In genomic region chr7:30977896-30978564, GRCh38 we compare ENCODE assay signal across 8 cellular contexts. TPM values are rescaled to one million over a fixed set of nuclear protein-coding genes. Genes with fewer than 3 reads are reported as not detected.
A peak's percentile ranks its signal among the peaks of the same experiment; 100 is the strongest.
DNase-seq lines count a peak whose midpoint lies in the region; ATAC-seq and TF ChIP-seq lines count a peak whose summit lies in the region.

No MANE protein-coding gene starts in this region.

- no peak overlapping the region for H3K4me3 Mint-ChIP-seq in MCF 10A (ENCODE audit: unreplicated experiment)

- no peaks in the 10 kb centered on the region for H3K4me1 Mint-ChIP-seq in MCF 10A (ENCODE audit: insufficient read depth, unreplicated experiment)

- CTCF ChIA-PET in MCF 10A (lab: Yijun Ruan, JAX): interaction anchor here (0.7 to 2.4 kb wide), 23 partner anchors 7 to 1277 kb away, joined by 3 to 27 read pairs (median 5); no protein-coding TSS in a partner anchor

- no peaks in the 10 kb centered on the region for H3K9me3 Mint-ChIP-seq in MCF 10A (ENCODE audit: unreplicated experiment)

- intact Hi-C loops in MCF 10A (cut with micrococcal nuclease): loop anchor here (1.0 kb wide), 1 partner anchor 178 kb away; no protein-coding TSS in a partner anchor

- TF ChIP-seq CTCF in GM12873 (IDR thresholded peaks at IDR 0.05; ENCODE audit: insufficient read depth, low read depth, low read length, missing control alignments): peak; percentile 56
- peak; percentile 54 for TF ChIP-seq CTCF in MCF 10A (IDR thresholded peaks at IDR 0.05; ENCODE audit: unreplicated experiment)

- no TSS peak for BruUV-seq in MCF 10A (replicated peaks; lab: Mats Ljungman, UMichigan)

- no peak overlapping the region for H3K27ac Mint-ChIP-seq in MCF 10A (ENCODE audit: low read depth, unreplicated experiment)

- POLR2A ChIA-PET in MCF 10A (lab: Yijun Ruan, JAX): interaction anchor here (0.6 kb wide), 1 partner anchor 37 kb away, joined by 3 read pairs; no protein-coding TSS in a partner anchor

- no peak for ATAC-seq in GM21447 (IDR thresholded peaks at IDR 0.05; ENCODE audit: unreplicated experiment)
- no peak for ATAC-seq in HG03439 (IDR thresholded peaks at IDR 0.05; ENCODE audit: unreplicated experiment)
- ATAC-seq in GM18868 (IDR thresholded peaks at IDR 0.05; ENCODE audit: unreplicated experiment): no peak

- no peaks in the 10 kb centered on the region for H3K36me3 Mint-ChIP-seq in MCF 10A (ENCODE audit: insufficient read depth, unreplicated experiment)

- H3K27me3 Mint-ChIP-seq in MCF 10A (ENCODE audit: insufficient read depth, unreplicated experiment): peaks cover 57% of the 10 kb centered on the region

- DNase-seq in NCI-H1105 treated with DMSO at 0.1 percent for 48 hours (lab: John Stamatoyannopoulos, UW) (peak; percentile 23), MCF 10A (ENCODE audit: unreplicated experiment) (peak; percentile 45), mesenteric fat pad (ENCODE audit: low spot score) (peak; percentile 83), UCSD-AML1 (lab: John Stamatoyannopoulos, UW; ENCODE audit: unreplicated experiment) (no peak)

RNA-seq across cellular contexts. Expression of gene GHRHR, which starts 14.3 kb away (rescaled TPM):
- not detected in 2 replicates for total RNA-seq in MCF 10A (2022)
- total RNA-seq in mesenteric fat pad: not detected
